11 cellular contexts compared by ENCODE assay signal in genomic region chr6:71290611-71291010, GRCh38. TPM values are rescaled to one million over a fixed set of nuclear protein-coding genes. Genes with fewer than 3 reads are reported as not detected.
DNase-seq lines count a peak whose midpoint lies in the region; ATAC-seq and TF ChIP-seq lines count a peak whose summit lies in the region.
"Had no signal": no experiment of that assay in that cellular context is flagged by ENCODE, and none has a peak within 500 bp of the region (broad histone marks: within the 10 kb centered on the region; RNA-seq: fewer than 3 reads in every experiment).

No MANE protein-coding gene starts in this region.

- no peak overlapping the region for H3K27ac ChIP-seq in thoracic aorta
- H3K27ac ChIP-seq: prostate gland, VCaP had no signal

- peak overlapping the region; percentile 83 for H3K4me3 ChIP-seq in thoracic aorta

- intact Hi-C loops in activated B cell treated with CpG ODN at 0.5 μM for 24 hours (cut with micrococcal nuclease) = no loop called here

- H3K4me3 Mint-ChIP-seq in activated naive CD8-positive, alpha-beta T cell = peak overlapping the region; percentile 83
- no peak overlapping the region for H3K4me3 Mint-ChIP-seq in activated naive CD8-positive, alpha-beta T cell treated with anti-CD3 and anti-CD28 coated beads for 36 hours
- H3K4me3 Mint-ChIP-seq in activated B cell treated with CpG ODN at 0.5 μM for 24 hours = peak overlapping the region; percentile 85

- no peaks in the 10 kb centered on the region for H3K36me3 ChIP-seq in thoracic aorta
- H3K36me3 ChIP-seq: prostate gland had no signal

- ATAC-seq in activated B cell treated with CpG ODN at 0.5 μM for 24 hours (ENCODE audit: low read depth) (no peak), thoracic aorta (ENCODE audit: insufficient number of reproducible peaks, low FRiP score, low read depth) (no peak)

- no peaks in the 10 kb centered on the region for H3K27me3 Mint-ChIP-seq in activated naive CD8-positive, alpha-beta T cell
- H3K27me3 Mint-ChIP-seq in activated naive CD8-positive, alpha-beta T cell treated with anti-CD3 and anti-CD28 coated beads for 36 hours = no peaks in the 10 kb centered on the region
- H3K27me3 Mint-ChIP-seq in activated B cell treated with CpG ODN at 0.5 μM for 24 hours = no peaks in the 10 kb centered on the region

- POLR2A ChIA-PET in activated B cell treated with CpG ODN at 0.5 μM for 24 hours (lab: Charles Lee) = interaction anchor here (4.0 kb wide), 1 partner anchor 9 kb away, joined by 21 read pairs; no protein-coding TSS in a partner anchor

- CTCF ChIA-PET in activated B cell treated with CpG ODN at 0.5 μM for 24 hours (lab: Charles Lee) = no interaction called here

- TF ChIP-seq CTCF in activated B cell treated with CpG ODN at 0.5 μM for 24 hours (IDR thresholded peaks at IDR 0.05) (no peak), thoracic aorta (IDR thresholded peaks at IDR 0.05) (no peak)

- DNase-seq in activated naive CD8-positive, alpha-beta T cell treated with anti-CD3 and anti-CD28 coated beads for 36 hours = no peak
- DNase-seq in activated B cell treated with CpG ODN at 0.5 μM for 24 hours (no peak), left kidney (ENCODE audit: low read depth, low spot score) (peak; percentile 21), thoracic aorta (ENCODE audit: low spot score) (no peak), NCI-H1105 treated with DMSO at 0.1 percent for 48 hours (lab: John Stamatoyannopoulos, UW) (no peak), AG08396 (ENCODE audit: low spot score) (no peak), NCI-H1417 (lab: John Stamatoyannopoulos, UW) (no peak)
- DNase-seq: NCI-H510A treated with DMSO at 0.1 percent for 48 hours had no signal

- H3K27me3 ChIP-seq in thoracic aorta (replicated peaks; ENCODE audit: insufficient read depth) = no peaks in the 10 kb centered on the region

- no peaks in the 10 kb centered on the region for H3K9me3 Mint-ChIP-seq in activated naive CD8-positive, alpha-beta T cell (ENCODE audit: low read depth)
- H3K9me3 Mint-ChIP-seq in activated naive CD8-positive, alpha-beta T cell treated with anti-CD3 and anti-CD28 coated beads for 36 hours = no peaks in the 10 kb centered on the region
- H3K9me3 Mint-ChIP-seq in activated B cell treated with CpG ODN at 0.5 μM for 24 hours = no peaks in the 10 kb centered on the region

- H3K4me1 Mint-ChIP-seq in activated naive CD8-positive, alpha-beta T cell (ENCODE audit: low read depth) = peaks cover 34% of the 10 kb centered on the region
- peaks cover 37% of the 10 kb centered on the region for H3K4me1 Mint-ChIP-seq in activated naive CD8-positive, alpha-beta T cell treated with anti-CD3 and anti-CD28 coated beads for 36 hours
- peaks cover 48% of the 10 kb centered on the region for H3K4me1 Mint-ChIP-seq in activated B cell treated with CpG ODN at 0.5 μM for 24 hours

- H3K27ac Mint-ChIP-seq in activated naive CD8-positive, alpha-beta T cell = no peak overlapping the region
- H3K27ac Mint-ChIP-seq in activated naive CD8-positive, alpha-beta T cell treated with anti-CD3 and anti-CD28 coated beads for 36 hours = no peak overlapping the region
- H3K27ac Mint-ChIP-seq in activated B cell treated with CpG ODN at 0.5 μM for 24 hours = peak overlapping the region; percentile 62

- peaks cover 9 to 46% of the 10 kb centered on the region in 2 donors for H3K4me1 ChIP-seq in thoracic aorta (ENCODE audit: control insufficient read depth in 1 of 2, low read depth in 2 of 2)
- H3K4me1 ChIP-seq: prostate gland had no signal

- no peaks in the 10 kb centered on the region for H3K9me3 ChIP-seq in thoracic aorta
- H3K9me3 ChIP-seq: prostate gland had no signal

- H3K36me3 Mint-ChIP-seq in activated naive CD8-positive, alpha-beta T cell = peaks cover 8% of the 10 kb centered on the region
- H3K36me3 Mint-ChIP-seq in activated naive CD8-positive, alpha-beta T cell treated with anti-CD3 and anti-CD28 coated beads for 36 hours = peaks cover 19% of the 10 kb centered on the region
- peaks cover 31% of the 10 kb centered on the region for H3K36me3 Mint-ChIP-seq in activated B cell treated with CpG ODN at 0.5 μM for 24 hours (ENCODE audit: low read depth)

RNA-seq across cellular contexts. Expression of gene OGFRL1, which starts 2.0 kb away (rescaled TPM):
- 1 to 10 TPM; 5.3 to 6.1 TPM for total RNA-seq in activated naive CD8-positive, alpha-beta T cell treated with anti-CD3 and anti-CD28 coated beads for 36 hours
- total RNA-seq in activated B cell treated with CpG ODN at 0.5 μM for 24 hours = 17.1 and 18.4 TPM in 2 replicates
- total RNA-seq in thoracic aorta = 10 to 100 TPM; 26.9 to 30.5 TPM
